In the genomic region with DNA sequence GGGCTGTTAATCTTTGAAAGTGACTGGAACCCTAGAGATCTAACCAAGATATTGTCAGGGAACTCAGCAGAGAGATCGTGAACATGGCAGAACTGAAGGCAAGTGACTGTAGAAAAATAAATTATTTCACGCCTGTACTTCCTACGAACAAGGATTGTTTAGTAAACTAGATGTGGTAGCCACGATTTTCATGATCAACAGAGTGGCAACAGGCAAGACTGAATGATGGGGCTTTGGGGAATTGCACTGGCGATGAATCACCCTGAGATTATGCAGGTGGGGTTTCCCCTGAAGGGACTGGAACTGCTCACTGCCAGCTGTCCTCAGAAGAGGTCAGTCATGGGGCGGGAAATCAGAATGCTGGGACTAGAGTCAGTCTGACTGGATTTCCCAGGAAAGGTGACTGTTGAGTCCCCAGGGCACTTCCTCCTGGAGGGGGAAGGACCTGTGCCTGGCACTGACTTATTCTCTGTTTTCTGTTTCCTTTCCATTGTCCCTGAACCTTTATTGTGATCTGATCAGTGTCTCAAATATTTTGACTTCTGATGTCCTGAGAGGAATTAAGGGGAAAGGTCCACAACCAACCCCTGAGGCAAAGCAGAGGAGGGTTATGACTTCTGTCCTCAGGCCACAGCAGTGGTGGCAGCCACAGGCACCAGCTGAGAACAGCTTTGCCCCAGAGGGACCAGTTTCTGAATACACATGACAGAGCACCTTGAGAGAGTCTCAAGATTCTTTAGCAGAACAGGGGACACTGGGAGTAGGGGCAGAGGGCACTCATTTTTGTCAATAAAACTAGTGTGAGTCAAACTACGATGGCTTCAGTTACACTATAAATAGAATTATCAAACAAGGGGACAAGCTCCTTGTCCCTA, we compare ENCODE assay signal across 8 cellular contexts.
A peak's percentile ranks its signal among the peaks of the same experiment; 100 is the strongest.
DNase-seq lines count a peak whose midpoint lies in the region; ATAC-seq, FAIRE-seq and TF ChIP-seq lines count a peak whose summit lies in the region.

No MANE protein-coding gene starts in this region.

- no peaks in the 10 kb centered on the region for H3K9me3 Mint-ChIP-seq in T-helper 2 cell treated with Interferon-gamma antibody and Interleukin-4, amounts not matched to agents 5 μg/mL and 100 μg/mL, for 36 hours

- peak overlapping the region; percentile 29 to 50; a peak in 3 of 6 replicates for H3K27ac ChIP-seq in A549

- CTCF ChIA-PET in A549 (lab: Yijun Ruan, JAX) = interaction anchor here (1.8 kb wide), 1 partner anchor 15 kb away, joined by 6 read pairs; no protein-coding TSS in a partner anchor
- CTCF ChIA-PET in HEK293T (lab: Yijun Ruan, JAX) = no interaction called here

- peak; percentile 55 to 74 for DNase-seq in A549 (ENCODE audit: low read depth in 1 of 2, low spot score in 1 of 2)
- peak; percentile 86 for DNase-seq in T-helper 2 cell treated with Interferon-gamma antibody and Interleukin-4, amounts not matched to agents 5 μg/mL and 100 μg/mL, for 36 hours (ENCODE audit: low spot score)
- peak; percentile 62 to 67 for DNase-seq in stimulated activated CD4-positive, alpha-beta T cell treated with anti-CD3 and anti-CD28 coated beads, Interleukin-12 subunit alpha, Interleukin-12 subunit beta, amount 100 ng/mL, for 24 hours (ENCODE audit: low read depth in 2 of 2)
- no peak for DNase-seq in GDM1 (lab: John Stamatoyannopoulos, UW)
- DNase-seq in HEK293T (ENCODE audit: extremely low spot score) = no peak

- peak overlapping the region; percentile 11; the same call in 1 of the 3 replicates for H3K4me3 ChIP-seq in A549

- peaks cover 22% of the 10 kb centered on the region for H3K4me1 ChIP-seq in A549

- H3K27ac Mint-ChIP-seq in T-helper 2 cell treated with Interferon-gamma antibody and Interleukin-4, amounts not matched to agents 5 μg/mL and 100 μg/mL, for 36 hours = peak overlapping the region; percentile 22

- no peaks in the 10 kb centered on the region for H3K27me3 Mint-ChIP-seq in T-helper 2 cell treated with Interferon-gamma antibody and Interleukin-4, amounts not matched to agents 5 μg/mL and 100 μg/mL, for 36 hours (ENCODE audit: low read depth)

- TF ChIP-seq RAD21 in A549 (conservative IDR thresholded peaks at IDR 0.05 in 1 of 2, IDR thresholded peaks at IDR 0.05 in 1 of 2) = 0 out of 5 replicates have a peak, but pooled peaks of 1 of the 2 experiments have one; percentile 18

- no peak for TF ChIP-seq POLR2A in A549 (IDR thresholded peaks at IDR 0.05; ENCODE audit: low read length)

- peak overlapping the region; percentile 51 for H3K4me2 ChIP-seq in A549

- no peaks in the 10 kb centered on the region for H3K36me3 Mint-ChIP-seq in T-helper 2 cell treated with Interferon-gamma antibody and Interleukin-4, amounts not matched to agents 5 μg/mL and 100 μg/mL, for 36 hours (ENCODE audit: low read depth)

- no peak for FAIRE-seq in A549 (lab: Jason Lieb, UNC)

- no peak for TF ChIP-seq EP300 in A549 (IDR thresholded peaks at IDR 0.05)

- TF ChIP-seq CTCF in A549 (IDR thresholded peaks at IDR 0.05) = no peak

- H3K4me3 Mint-ChIP-seq in T-helper 2 cell treated with Interferon-gamma antibody and Interleukin-4, amounts not matched to agents 5 μg/mL and 100 μg/mL, for 36 hours = peak overlapping the region; percentile 19

- WGBS in A549 (ENCODE audit: missing lambda C conversion rate) = 16% methylated on average over 7 of the region's 7 CpGs

- POLR2A ChIA-PET in A549 (lab: Yijun Ruan, JAX) = no interaction called here
- POLR2A ChIA-PET in HEK293T (lab: Yijun Ruan, JAX) = no interaction called here

- peaks cover 4% of the 10 kb centered on the region; the same call in 1 of the 3 replicates for H3K9me3 ChIP-seq in A549

- ATAC-seq in A549 (peak; percentile 89 to 91), GM18867 (IDR thresholded peaks at IDR 0.05; ENCODE audit: unreplicated experiment) (peak; percentile 71), HG03039 (IDR thresholded peaks at IDR 0.05; ENCODE audit: unreplicated experiment) (peak; percentile 56), esophagus mucosa (peak; percentile 98)

- peaks cover 42% of the 10 kb centered on the region for H3K4me1 Mint-ChIP-seq in T-helper 2 cell treated with Interferon-gamma antibody and Interleukin-4, amounts not matched to agents 5 μg/mL and 100 μg/mL, for 36 hours (ENCODE audit: low read depth)

TF ChIP-seq in A549, 52 proteins besides CTCF, POLR2A, EP300 and RAD21 (continues in another document):
- TF ChIP-seq FOSL2 (IDR thresholded peaks at IDR 0.05) = peak; percentile 39; the same call in 1 of the 2 replicates
- TF ChIP-seq FOSL2 (CRISPR knock-in tag; IDR thresholded peaks at IDR 0.05) = peak; percentile 80
- no peak for TF ChIP-seq JUNB (IDR thresholded peaks at IDR 0.05)
- TF ChIP-seq HOXB13 (CRISPR knock-in tag; IDR thresholded peaks at IDR 0.05; ENCODE audit: low read depth) = no peak
- TF ChIP-seq, protein P1, sequence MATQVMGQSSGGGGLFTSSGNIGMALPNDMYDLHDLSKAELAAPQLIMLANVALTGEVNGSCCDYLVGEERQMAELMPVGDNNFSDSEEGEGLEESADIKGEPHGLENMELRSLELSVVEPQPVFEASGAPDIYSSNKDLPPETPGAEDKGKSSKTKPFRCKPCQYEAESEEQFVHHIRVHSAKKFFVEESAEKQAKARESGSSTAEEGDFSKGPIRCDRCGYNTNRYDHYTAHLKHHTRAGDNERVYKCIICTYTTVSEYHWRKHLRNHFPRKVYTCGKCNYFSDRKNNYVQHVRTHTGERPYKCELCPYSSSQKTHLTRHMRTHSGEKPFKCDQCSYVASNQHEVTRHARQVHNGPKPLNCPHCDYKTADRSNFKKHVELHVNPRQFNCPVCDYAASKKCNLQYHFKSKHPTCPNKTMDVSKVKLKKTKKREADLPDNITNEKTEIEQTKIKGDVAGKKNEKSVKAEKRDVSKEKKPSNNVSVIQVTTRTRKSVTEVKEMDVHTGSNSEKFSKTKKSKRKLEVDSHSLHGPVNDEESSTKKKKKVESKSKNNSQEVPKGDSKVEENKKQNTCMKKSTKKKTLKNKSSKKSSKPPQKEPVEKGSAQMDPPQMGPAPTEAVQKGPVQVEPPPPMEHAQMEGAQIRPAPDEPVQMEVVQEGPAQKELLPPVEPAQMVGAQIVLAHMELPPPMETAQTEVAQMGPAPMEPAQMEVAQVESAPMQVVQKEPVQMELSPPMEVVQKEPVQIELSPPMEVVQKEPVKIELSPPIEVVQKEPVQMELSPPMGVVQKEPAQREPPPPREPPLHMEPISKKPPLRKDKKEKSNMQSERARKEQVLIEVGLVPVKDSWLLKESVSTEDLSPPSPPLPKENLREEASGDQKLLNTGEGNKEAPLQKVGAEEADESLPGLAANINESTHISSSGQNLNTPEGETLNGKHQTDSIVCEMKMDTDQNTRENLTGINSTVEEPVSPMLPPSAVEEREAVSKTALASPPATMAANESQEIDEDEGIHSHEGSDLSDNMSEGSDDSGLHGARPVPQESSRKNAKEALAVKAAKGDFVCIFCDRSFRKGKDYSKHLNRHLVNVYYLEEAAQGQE (IDR thresholded peaks at IDR 0.05) = no peak
- TF ChIP-seq POLR2AphosphoS2 (conservative IDR thresholded peaks at IDR 0.05; ENCODE audit: low read length) = no peak
- no peak for TF ChIP-seq BHLHE40 (IDR thresholded peaks at IDR 0.05; ENCODE audit: low read depth, low read length)
- no peak for TF ChIP-seq HOXB5 (CRISPR knock-in tag; IDR thresholded peaks at IDR 0.05)
- TF ChIP-seq CHD2 (IDR thresholded peaks at IDR 0.05; ENCODE audit: low read length, partially characterized antibody) = no peak
- no peak for TF ChIP-seq HDAC2 (IDR thresholded peaks at IDR 0.05)
- TF ChIP-seq RFX5 (IDR thresholded peaks at IDR 0.05) = no peak
- TF ChIP-seq JUN (IDR thresholded peaks at IDR 0.05) = 0 out of 5 replicates have a peak, but pooled peaks of 1 of the 2 experiments have one; percentile 32
- TF ChIP-seq MYC (IDR thresholded peaks at IDR 0.05; ENCODE audit: borderline replicate concordance, low read length) = no peak

TF ChIP-seq in HEK293T, 16 proteins besides CTCF, POLR2A, EP300 and RAD21:
- TF ChIP-seq ELF4 (IDR thresholded peaks at IDR 0.05) (no peak), SUZ12 (IDR thresholded peaks at IDR 0.05) (no peak), NFRKB (IDR thresholded peaks at IDR 0.05) (no peak), TARDBP (IDR thresholded peaks at IDR 0.05) (no peak), ARNT (IDR thresholded peaks at IDR 0.05) (no peak), LEF1 (IDR thresholded peaks at IDR 0.05; ENCODE audit: borderline replicate concordance) (no peak)

Comparison
In these comparisons a context has a peak if more than half of its experiments do, and no peak if none do; other contexts are left out.
1. DNase-seq: peak in A549 (2 of 2), T-helper 2 cell treated with Interferon-gamma antibody and Interleukin-4, amounts not matched to agents 5 μg/mL and 100 μg/mL, for 36 hours (single experiment) and stimulated activated CD4-positive, alpha-beta T cell treated with anti-CD3 and anti-CD28 coated beads, Interleukin-12 subunit alpha, Interleukin-12 subunit beta, amount 100 ng/mL, for 24 hours (2 of 2); none in GDM1 (single experiment) and HEK293T (single experiment).
2. Peak in every context shown above with its lines, with median percentiles within 50 percentile points of each other: ATAC-seq.